1 cellular context compared by ENCODE assay signal in genomic region chr3:161348791-161349400, GRCh38.
TF ChIP-seq lines count a peak whose summit lies in the region.

No MANE protein-coding gene starts in this region.

TF ChIP-seq in HCT116, 20 proteins besides CTCF, POLR2A, EP300 and RAD21 (continued from another document):
- TF ChIP-seq REST (IDR thresholded peaks at IDR 0.05; ENCODE audit: low read depth) (no peak), JUND (IDR thresholded peaks at IDR 0.05) (peak; percentile 76), SIN3A (IDR thresholded peaks at IDR 0.05; ENCODE audit: low read depth) (no peak), CBX3 (IDR thresholded peaks at IDR 0.05; ENCODE audit: low read depth) (peak; percentile 26; the same call in 1 of the 2 replicates), EZH2 (IDR thresholded peaks at IDR 0.05) (no peak), SP1 (IDR thresholded peaks at IDR 0.05; ENCODE audit: low read depth) (peak; percentile 69), ZFX (IDR thresholded peaks at IDR 0.05) (no peak), TCF7L2 (IDR thresholded peaks at IDR 0.05; ENCODE audit: borderline replicate concordance, extremely low read depth, insufficient read depth, insufficient read length) (no peak), YY1 (IDR thresholded peaks at IDR 0.05; ENCODE audit: extremely low read depth, insufficient replicate concordance, low read depth, low read length) (no peak), EZH2phosphoT487 (IDR thresholded peaks at IDR 0.05; ENCODE audit: borderline replicate concordance) (no peak), POLR2AphosphoS5 (IDR thresholded peaks at IDR 0.05; ENCODE audit: low read depth, low read length) (no peak), EGR1 (IDR thresholded peaks at IDR 0.05; ENCODE audit: low read depth) (peak; percentile 26; the same call in 1 of the 2 replicates)
